8 cellular contexts compared by ENCODE assay signal in genomic region chr2:224982226-224982625, GRCh38.
DNase-seq lines count a peak whose midpoint lies in the region; TF ChIP-seq lines count a peak whose summit lies in the region.

No MANE protein-coding gene starts in this region.

- TF ChIP-seq CTCF in astrocyte of the spinal cord (IDR thresholded peaks at IDR 0.05; ENCODE audit: low read depth, low read length) (no peak), WERI-Rb-1 (IDR thresholded peaks at IDR 0.05; ENCODE audit: low read depth, low read length) (no peak)

- H3K4me3 ChIP-seq in astrocyte of the spinal cord (ENCODE audit: low read depth, low read length) (no peak overlapping the region), WERI-Rb-1 (ENCODE audit: low read depth, low read length) (no peak overlapping the region)

- H3K36me3 ChIP-seq in WERI-Rb-1, result no peaks in the 10 kb centered on the region

- no peaks in the 10 kb centered on the region for H3K9me3 Mint-ChIP-seq in T-helper 2 cell treated with Interferon-gamma antibody and Interleukin-4, amounts not matched to agents 5 μg/mL and 100 μg/mL, for 36 hours

- no peak for DNase-seq in T-helper 2 cell treated with Interferon-gamma antibody and Interleukin-4, amounts not matched to agents 5 μg/mL and 100 μg/mL, for 36 hours (ENCODE audit: low spot score)
- no peak for DNase-seq in T-helper 2 cell
- DNase-seq in astrocyte of the spinal cord (ENCODE audit: low read depth, low spot score), result peak; percentile 10
- no peak for DNase-seq in NCI-H1436 treated with DMSO at 0.1 percent for 48 hours (lab: John Stamatoyannopoulos, UW)
- no peak for DNase-seq in WERI-Rb-1
- no peak for DNase-seq in NCI-H446 (lab: John Stamatoyannopoulos, UW)

- H3K27me3 ChIP-seq in layer of hippocampus (ENCODE audit: control insufficient read depth, insufficient read depth, low read length), result no peaks in the 10 kb centered on the region
- no peaks in the 10 kb centered on the region for H3K27me3 ChIP-seq in WERI-Rb-1 (ENCODE audit: insufficient read depth, low read depth, severe bottlenecking)

- H3K27ac Mint-ChIP-seq in T-helper 2 cell treated with Interferon-gamma antibody and Interleukin-4, amounts not matched to agents 5 μg/mL and 100 μg/mL, for 36 hours, result peak overlapping the region; percentile 83

- H3K27me3 Mint-ChIP-seq in T-helper 2 cell treated with Interferon-gamma antibody and Interleukin-4, amounts not matched to agents 5 μg/mL and 100 μg/mL, for 36 hours (ENCODE audit: low read depth), result no peaks in the 10 kb centered on the region

- H3K27ac ChIP-seq in layer of hippocampus (ENCODE audit: low read depth, low read length), result peak overlapping the region; percentile 60
- H3K27ac ChIP-seq in temporal lobe (ENCODE audit: low read depth, low read length), result peak overlapping the region; percentile 82
- H3K27ac ChIP-seq in WERI-Rb-1, result no peak overlapping the region

- H3K4me1 Mint-ChIP-seq in T-helper 2 cell treated with Interferon-gamma antibody and Interleukin-4, amounts not matched to agents 5 μg/mL and 100 μg/mL, for 36 hours (ENCODE audit: low read depth), result peaks cover 68% of the 10 kb centered on the region

- peaks cover 69% of the 10 kb centered on the region for H3K36me3 Mint-ChIP-seq in T-helper 2 cell treated with Interferon-gamma antibody and Interleukin-4, amounts not matched to agents 5 μg/mL and 100 μg/mL, for 36 hours (ENCODE audit: low read depth)

- H3K4me3 Mint-ChIP-seq in T-helper 2 cell treated with Interferon-gamma antibody and Interleukin-4, amounts not matched to agents 5 μg/mL and 100 μg/mL, for 36 hours, result no peak overlapping the region

- in situ Hi-C loops in astrocyte of the spinal cord (cut with HindIII; ENCODE audit: low sequenced_read_pairs), result no loop called here

- H3K9me3 ChIP-seq in WERI-Rb-1 (ENCODE audit: severe bottlenecking), result no peaks in the 10 kb centered on the region
